ENCODE assay signal across 16 cellular contexts in the genomic region with DNA sequence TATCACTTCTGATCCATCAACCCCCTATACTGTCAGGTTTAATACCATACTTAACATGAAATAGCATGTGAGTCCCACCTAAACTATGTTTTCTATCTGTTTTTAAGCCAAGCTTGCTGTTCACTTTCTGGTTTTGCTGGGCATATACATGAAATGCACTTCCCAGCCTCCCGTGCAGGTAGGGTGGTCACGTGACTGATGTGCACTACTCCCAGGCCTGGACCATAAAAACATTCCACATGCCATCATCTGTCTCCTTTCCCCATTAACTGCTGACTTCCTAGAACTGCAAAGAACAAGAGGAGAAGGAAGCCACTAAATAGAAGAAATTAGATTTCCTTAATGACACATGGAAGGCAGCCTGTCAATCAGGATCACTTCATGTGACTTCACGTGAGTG. TPM values are rescaled to one million over a fixed set of nuclear protein-coding genes. Genes with fewer than 3 reads are reported as not detected.
DNase-seq lines count a peak whose midpoint lies in the region; TF ChIP-seq lines count a peak whose summit lies in the region.
"Had no signal": no experiment of that assay in that cellular context is flagged by ENCODE, and none has a peak within 500 bp of the region (broad histone marks: within the 10 kb centered on the region; RNA-seq: fewer than 3 reads in every experiment).

No MANE protein-coding gene starts in this region.

- WGBS in testis, 2 donors: 69 to 93% methylated on average over 3 of the region's 3 CpGs

- H3K79me2 ChIP-seq in osteoblast (ENCODE audit: insufficient read depth, low read length): no peaks in the 10 kb centered on the region

- H3K36me3 ChIP-seq in SJSA1 (peaks cover 35% of the 10 kb centered on the region), osteoblast (ENCODE audit: insufficient read depth, low read length) (no peaks in the 10 kb centered on the region), testis (ENCODE audit: low read depth, missing control alignments) (no peaks in the 10 kb centered on the region)

- peak; percentile 24 for DNase-seq in CD1c-positive myeloid dendritic cell (ENCODE audit: extremely low spot score)
- no peak for DNase-seq in SJSA1 (ENCODE audit: low read depth in 1 of 2, low spot score in 2 of 2)
- no peak for DNase-seq in chondrocyte (ENCODE audit: low spot score)
- no peak for DNase-seq in osteoblast (ENCODE audit: insufficient read length, low spot score, missing footprints)
- no peak for DNase-seq in cerebellum (ENCODE audit: low spot score)
- DNase-seq in NCI-H2171 (lab: John Stamatoyannopoulos, UW): no peak
- no peak for DNase-seq in testis
- no peak for DNase-seq in erythroblast (lab: John Stamatoyannopoulos, UW)
- DNase-seq: DMS79, H7, NCI-H1105, NCI-H2081, NCI-H446 treated with DMSO at 0.1 percent for 48 hours, Right ventricle myocardium superior had no signal

- TF ChIP-seq POLR2A in testis (IDR thresholded peaks at IDR 0.05): no peak
- no peak for TF ChIP-seq POLR2A in erythroblast (IDR thresholded peaks at IDR 0.05; ENCODE audit: low read length)

- H4K20me1 ChIP-seq in osteoblast (ENCODE audit: insufficient read depth, low read length): no peaks in the 10 kb centered on the region

- H3K4me3 ChIP-seq in SJSA1 (no peak overlapping the region), osteoblast (ENCODE audit: insufficient read depth, low read length) (no peak overlapping the region), testis (no peak overlapping the region)
- H3K4me3 ChIP-seq: SK-N-MC had no signal

- no peaks in the 10 kb centered on the region for H3K27me3 ChIP-seq in SJSA1 (replicated peaks)
- H3K27me3 ChIP-seq in osteoblast (ENCODE audit: insufficient read depth, low read length): no peaks in the 10 kb centered on the region
- H3K27me3 ChIP-seq in testis: no peaks in the 10 kb centered on the region

- no peaks in the 10 kb centered on the region for H3K9me3 ChIP-seq in SJSA1 (replicated peaks)
- no peaks in the 10 kb centered on the region for H3K9me3 ChIP-seq in osteoblast (ENCODE audit: low read depth, low read length)
- H3K9me3 ChIP-seq in testis: no peaks in the 10 kb centered on the region

- no peak overlapping the region for H2AFZ ChIP-seq in osteoblast (ENCODE audit: low read length)

- H3K27ac Mint-ChIP-seq in chondrocyte (ENCODE audit: unreplicated experiment): peak overlapping the region; percentile 96

- no peak overlapping the region for H3K4me3 Mint-ChIP-seq in chondrocyte (ENCODE audit: unreplicated experiment)

- no peak for TF ChIP-seq CTCF in chondrocyte (IDR thresholded peaks at IDR 0.05)
- no peak for TF ChIP-seq CTCF in osteoblast (IDR thresholded peaks at IDR 0.05; ENCODE audit: extremely low read depth, low read depth, low read length)
- TF ChIP-seq CTCF in testis (IDR thresholded peaks at IDR 0.05): no peak

- H3K36me3 Mint-ChIP-seq in chondrocyte (ENCODE audit: low read depth): no peaks in the 10 kb centered on the region

- no peaks in the 10 kb centered on the region for H3K27me3 Mint-ChIP-seq in chondrocyte (ENCODE audit: low read depth)

- H3K4me1 ChIP-seq in SJSA1 (replicated peaks): peaks cover 94% of the 10 kb centered on the region
- peaks cover 78% of the 10 kb centered on the region for H3K4me1 ChIP-seq in osteoblast (ENCODE audit: insufficient read depth, low read length)
- H3K4me1 ChIP-seq in testis: peaks cover 10% of the 10 kb centered on the region

- intact Hi-C loops in testis (cut with DNase I; ENCODE audit: low total_unique reads): no loop called here

- H3K27ac ChIP-seq in SJSA1 (peak overlapping the region; percentile 99), osteoblast (ENCODE audit: low read depth, low read length) (peak overlapping the region; percentile 99), testis (no peak overlapping the region)
- H3K27ac ChIP-seq: C4-2B, SK-N-MC had no signal

- peaks cover 89% of the 10 kb centered on the region for H3K4me1 Mint-ChIP-seq in chondrocyte (ENCODE audit: low read depth)

- no peaks in the 10 kb centered on the region for H3K9me3 Mint-ChIP-seq in chondrocyte (ENCODE audit: low read depth)

- no peak overlapping the region for H3K4me2 ChIP-seq in osteoblast (ENCODE audit: insufficient read depth, low read length)

RNA-seq across cellular contexts. Expression of gene CALD1, which starts 40.1 kb away (rescaled TPM):
- total RNA-seq in SJSA1 (2014; rRNA removed; shearing (Covaris generic)): 411 and 544 TPM in 2 replicates
- total RNA-seq in chondrocyte (1,623 to 1,979 TPM (median 1,941 TPM) in 3 replicates), osteoblast (1,075 and 1,123 TPM in 2 replicates), cerebellum (41.8 TPM), testis (100 to 1,000 TPM; 135 to 153 TPM)
- polyA plus RNA-seq in testis (ENCODE audit: insufficient read depth, low read depth, low replicate concordance): 103 TPM

Comparison
In these comparisons a context has a peak if more than half of its experiments do, and no peak if none do; other contexts are left out.
1. H3K27ac ChIP-seq: peak in SJSA1 (single experiment) and osteoblast (single experiment); none in testis (0 of 2).